ENCODE assay signal across 8 cellular contexts in the genomic region with DNA sequence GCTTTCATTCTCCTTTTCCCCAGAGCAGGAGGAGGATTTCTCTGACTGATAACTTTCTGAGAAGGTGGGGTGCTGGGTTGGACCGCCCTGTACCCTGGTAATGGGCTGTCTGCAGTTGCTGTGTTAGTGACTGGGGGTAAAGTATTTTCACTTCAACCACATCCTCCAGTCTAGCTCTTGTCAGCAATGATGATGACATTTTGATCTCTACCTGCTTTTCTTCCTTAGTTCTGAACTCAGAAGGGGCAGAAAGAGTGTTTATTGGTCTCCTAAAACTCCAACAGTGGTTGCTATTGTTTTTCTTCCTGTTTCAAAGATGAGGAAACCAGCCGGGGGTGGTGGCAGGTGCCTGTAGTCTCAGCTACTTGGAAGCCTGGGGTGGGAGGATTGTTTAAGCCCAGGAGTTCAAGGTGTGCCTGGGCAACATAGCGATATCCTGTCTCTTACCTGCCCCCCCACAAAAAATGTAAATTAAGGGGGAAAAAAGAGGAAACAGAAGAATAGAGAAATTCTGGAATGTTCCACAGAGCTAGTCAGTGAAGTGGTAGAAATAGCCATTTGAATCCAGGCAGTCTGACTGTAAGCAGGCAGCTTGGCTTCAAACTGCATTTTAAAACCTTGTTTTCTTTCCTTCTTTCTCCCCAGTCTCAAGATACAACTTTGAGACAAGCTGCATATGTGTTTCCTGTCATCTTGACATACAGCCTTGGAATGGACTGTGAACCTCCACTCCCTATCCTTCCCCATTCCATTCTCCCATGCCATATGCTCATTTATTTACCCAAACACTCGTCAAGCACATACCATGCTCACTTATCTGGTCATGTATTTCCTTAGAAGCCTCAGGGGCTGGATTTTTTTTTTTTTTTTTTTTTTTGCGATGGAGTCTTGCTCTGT. TPM values are rescaled to one million over a fixed set of nuclear protein-coding genes. Genes with fewer than 3 reads are reported as not detected.
DNase-seq lines count a peak whose midpoint lies in the region; ATAC-seq and TF ChIP-seq lines count a peak whose summit lies in the region.

No MANE protein-coding gene starts in this region.

- H3K4me1 ChIP-seq in cardiac muscle cell (ENCODE audit: low read depth) (peaks cover 17% of the 10 kb centered on the region), spleen (peaks cover under 1 to 63% (median 49%) of the 10 kb centered on the region in 6 donors)
- H3K4me1 ChIP-seq in effector memory CD4-positive, alpha-beta T cell (ENCODE audit: control insufficient read depth, insufficient read depth, low read length, poor library complexity, severe bottlenecking), result peaks cover 20% of the 10 kb centered on the region

- TF ChIP-seq POLR2A in spleen (IDR thresholded peaks at IDR 0.05), result no peak

- WGBS in spleen, 5 donors, result 35 to 43% (median 38%) methylated on average over 5 of the region's 5 CpGs

- H3K27me3 ChIP-seq in cardiac muscle cell, result no peaks in the 10 kb centered on the region
- no peaks in the 10 kb centered on the region for H3K27me3 ChIP-seq in effector memory CD4-positive, alpha-beta T cell (replicated peaks; ENCODE audit: control insufficient read depth, insufficient read depth, low read length, poor library complexity, severe bottlenecking)
- H3K27me3 ChIP-seq in spleen (replicated peaks in 1 of 7), result peaks cover 0 to 5% (median 0%) of the 10 kb centered on the region in 7 donors

- TF ChIP-seq CTCF in cardiac muscle cell (IDR thresholded peaks at IDR 0.05; ENCODE audit: low read depth, low read length), result no peak
- TF ChIP-seq CTCF in spleen (IDR thresholded peaks at IDR 0.05 in 8 of 11, conservative IDR thresholded peaks at IDR 0.05 in 3 of 11), result no peak

- peak; percentile 47 for ATAC-seq in HG03460 (IDR thresholded peaks at IDR 0.05; ENCODE audit: unreplicated experiment)
- ATAC-seq in activated CD4-positive, CD25-positive, alpha-beta regulatory T cell treated with anti-CD3 and anti-CD28 coated beads, Interleukin-2, amount 50 U/mL, for 24 hours, result peak; percentile 59 to 64

- no peaks in the 10 kb centered on the region for H3K9me3 ChIP-seq in cardiac muscle cell (ENCODE audit: low read depth)
- H3K9me3 ChIP-seq in effector memory CD4-positive, alpha-beta T cell (ENCODE audit: control insufficient read depth, low read length), result no peaks in the 10 kb centered on the region
- no peaks in the 10 kb centered on the region for H3K9me3 ChIP-seq in spleen

- H3K27ac ChIP-seq in cardiac muscle cell (peak overlapping the region; percentile 14), spleen (peak overlapping the region in 7 of 8 donors; percentile 93 to 98 (median 95))
- peak overlapping the region; percentile 95 for H3K27ac ChIP-seq in effector memory CD4-positive, alpha-beta T cell (ENCODE audit: insufficient read depth, low read length, poor library complexity, severe bottlenecking)

- intact Hi-C loops in cardiac septum (cut with DNase I), result loop anchor here (5.0 kb wide), 1 partner anchor 246 kb away; no protein-coding TSS in a partner anchor
- intact Hi-C loops in spleen (cut with DNase I; ENCODE audit: low total_unique reads), result loop anchor here (5.0 kb wide), 1 partner anchor 246 kb away; no protein-coding TSS in a partner anchor

- H3K4me3 ChIP-seq in cardiac muscle cell (no peak overlapping the region), spleen (peak overlapping the region in 1 of 8 donors; percentile 58)
- H3K4me3 ChIP-seq in effector memory CD4-positive, alpha-beta T cell (ENCODE audit: insufficient read depth, low read depth, low read length, poor library complexity, severe bottlenecking), result peak overlapping the region; percentile 23

- DNase-seq in cardiac muscle cell (ENCODE audit: low read depth in 1 of 2, low spot score in 1 of 2) (peak in 1 of 2 donors; percentile 73), cardiac septum (ENCODE audit: low spot score) (no peak), spleen (no peak), globus pallidus (ENCODE audit: low spot score) (no peak), inferior parietal cortex (ENCODE audit: extremely low spot score) (no peak)
- peak; percentile 48 to 65 (median 62) for DNase-seq in effector memory CD4-positive, alpha-beta T cell

- H3K36me3 ChIP-seq in cardiac muscle cell (no peaks in the 10 kb centered on the region), spleen (no peaks in the 10 kb centered on the region)
- no peaks in the 10 kb centered on the region for H3K36me3 ChIP-seq in effector memory CD4-positive, alpha-beta T cell (ENCODE audit: control insufficient read depth, insufficient read depth, low read length)

RNA-seq across cellular contexts. Expression of a gene that starts 3.3 kb away (rescaled TPM):
- total RNA-seq in cardiac muscle cell (9.7 and 10.5 TPM in 2 replicates), cardiac septum (20.9 TPM), spleen (10 to 100 TPM; 40.0 to 65.9 (median 48.6) TPM)
- polyA plus RNA-seq in cardiac muscle cell (18.3 and 26.2 TPM in 2 replicates), spleen (10 to 100 TPM in 1 of 3 donors, 1 to 10 TPM in 2; 6.6 to 12.2 (median 7.8) TPM)

Comparison
In these comparisons a context has a peak if more than half of its experiments do, and no peak if none do; other contexts are left out.
1. DNase-seq: peak in effector memory CD4-positive, alpha-beta T cell (3 of 3); none in cardiac septum (single experiment), spleen (single experiment), globus pallidus (single experiment) and inferior parietal cortex (single experiment).
2. H3K27ac ChIP-seq: peak in every context shown above with its lines; median percentile 95 in effector memory CD4-positive, alpha-beta T cell; 95 in spleen; 14 in cardiac muscle cell.